15 cellular contexts compared by ENCODE assay signal in the genomic region with DNA sequence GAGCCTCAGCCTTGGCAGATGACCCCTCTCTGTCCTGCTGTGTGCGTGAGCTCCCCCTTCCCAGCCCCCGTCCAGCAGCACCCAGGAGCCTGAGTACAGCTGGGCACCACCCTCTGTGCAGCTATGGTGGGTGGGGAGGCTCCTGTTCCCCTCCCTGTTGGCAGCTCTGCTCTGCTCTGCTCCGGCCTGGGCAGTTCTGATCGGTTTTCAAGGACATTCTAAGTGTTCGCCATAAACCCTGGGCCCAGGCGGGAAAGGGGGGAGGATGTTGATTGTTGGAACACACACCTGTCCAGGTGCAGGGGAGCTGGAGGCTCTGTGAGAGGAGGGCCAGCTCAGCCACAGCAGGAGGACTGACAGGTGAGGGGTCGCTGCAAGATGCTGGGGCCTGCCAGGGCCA. TPM values are rescaled to one million over a fixed set of nuclear protein-coding genes. Genes with fewer than 3 reads are reported as not detected.
DNase-seq lines count a peak whose midpoint lies in the region; ATAC-seq, FAIRE-seq and TF ChIP-seq lines count a peak whose summit lies in the region.
"Had no signal": no experiment of that assay in that cellular context is flagged by ENCODE, and none has a peak within 500 bp of the region (broad histone marks: within the 10 kb centered on the region; RNA-seq: fewer than 3 reads in every experiment).

A gene (plus strand): TSS at position 262 of the 400 bp plus-strand sequence. CDS start 711 bp downstream, outside the sequence.

- POLR2A ChIA-PET in HepG2 (lab: Yijun Ruan, JAX) = interaction anchor here (0.6 kb wide), 1 partner anchor 227 kb away, joined by 3 read pairs; no protein-coding TSS in a partner anchor

- WGBS in HepG2 (ENCODE audit: low lambda C conversion rate) = 8% methylated on average over 5 of the region's 7 CpGs
- WGBS in right lobe of liver (ENCODE audit: insufficient coverage, low coverage, low lambda C conversion rate, missing lambda C conversion rate) = 49% methylated on average over 6 of the region's 7 CpGs

- no peak within 1 kb of the TSS for H3K4me3 ChIP-seq in HepG2 (replicated peaks in 1 of 3; ENCODE audit: insufficient read depth in 1 of 3, low read depth in 2 of 3, low read length in 3 of 3)
- H3K4me3 ChIP-seq in right lobe of liver = no peak within 1 kb of the TSS
- no peak within 1 kb of the TSS for H3K4me3 ChIP-seq in mucosa of descending colon
- no peak within 1 kb of the TSS for H3K4me3 ChIP-seq in upper lobe of right lung
- no peak within 1 kb of the TSS for H3K4me3 ChIP-seq in coronary artery

- H3K4me1 ChIP-seq in HepG2 (ENCODE audit: insufficient read depth, low read length) = peaks cover 9% of the 10 kb centered on the region
- H3K4me1 ChIP-seq in right lobe of liver = no peaks in the 10 kb centered on the region
- H3K4me1 ChIP-seq in mucosa of descending colon (ENCODE audit: low read depth) = no peaks in the 10 kb centered on the region
- peaks cover 1% of the 10 kb centered on the region for H3K4me1 ChIP-seq in upper lobe of right lung

- no peak for TF ChIP-seq EP300 in HepG2 (IDR thresholded peaks at IDR 0.05; ENCODE audit: low read depth in 2 of 2, low read length in 2 of 2)
- TF ChIP-seq EP300 in HepG2 (CRISPR knock-in tag; IDR thresholded peaks at IDR 0.05; ENCODE audit: borderline replicate concordance) = no peak

- TF ChIP-seq CTCF in HepG2 (CRISPR knock-in tag; IDR thresholded peaks at IDR 0.05) = no peak
- TF ChIP-seq CTCF in right lobe of liver (IDR thresholded peaks at IDR 0.05) = no peak
- no peak for TF ChIP-seq CTCF in mucosa of descending colon (IDR thresholded peaks at IDR 0.05)
- TF ChIP-seq CTCF in upper lobe of right lung (IDR thresholded peaks at IDR 0.05) = no peak
- no peak for TF ChIP-seq CTCF in GM13976 (IDR thresholded peaks at IDR 0.05; ENCODE audit: borderline replicate concordance, control extremely low read depth, extremely low read depth, insufficient read depth, missing control alignments)
- TF ChIP-seq CTCF in coronary artery (IDR thresholded peaks at IDR 0.05) = no peak

- H3K36me3 ChIP-seq in HepG2 (replicated peaks in 1 of 2; ENCODE audit: control insufficient read depth in 1 of 2, insufficient read depth in 2 of 2, low read length in 2 of 2) (no peaks in the 10 kb centered on the region), right lobe of liver (no peaks in the 10 kb centered on the region), mucosa of descending colon (ENCODE audit: low read depth) (no peaks in the 10 kb centered on the region), upper lobe of right lung (no peaks in the 10 kb centered on the region)

- TF ChIP-seq POLR2A in HepG2 (IDR thresholded peaks at IDR 0.05; ENCODE audit: insufficient read depth in 1 of 2, low read depth in 2 of 2, low read length in 2 of 2) (no peak), right lobe of liver (IDR thresholded peaks at IDR 0.05) (no peak)

- CTCF ChIA-PET in HepG2 (lab: Yijun Ruan, JAX; ENCODE audit: low intra/inter-chr PET ratio, low total read pairs) = no interaction called here

- ATAC-seq in HepG2 (peak; percentile 7; the same call in 1 of the 3 replicates), right lobe of liver (no peak), mucosa of descending colon (peak; percentile 71), upper lobe of right lung (peak; percentile 47)

- no peak within 1 kb of the TSS for H3K4me2 ChIP-seq in HepG2 (ENCODE audit: low read depth, low read length)

- H2AFZ ChIP-seq in HepG2 (ENCODE audit: low read length) = no peak within 1 kb of the TSS

- intact Hi-C loops in HepG2 (cut with micrococcal nuclease; ENCODE audit: unreplicated experiment) (no loop called here), right lobe of liver (cut with DNase I) (no loop called here), mucosa of descending colon (cut with DNase I, micrococcal nuclease) (no loop called here), upper lobe of right lung (cut with DNase I) (no loop called here)

- no peak within 1 kb of the TSS for H3K27ac ChIP-seq in HepG2 (ENCODE audit: extremely low read length, insufficient read depth, low read length)
- H3K27ac ChIP-seq in right lobe of liver = no peak within 1 kb of the TSS
- no peak within 1 kb of the TSS for H3K27ac ChIP-seq in upper lobe of right lung
- H3K27ac ChIP-seq in coronary artery = no peak within 1 kb of the TSS

- H3K9me3 ChIP-seq in HepG2 (ENCODE audit: low read length) = no peaks in the 10 kb centered on the region
- no peaks in the 10 kb centered on the region for H3K9me3 ChIP-seq in right lobe of liver
- no peaks in the 10 kb centered on the region for H3K9me3 ChIP-seq in mucosa of descending colon
- no peaks in the 10 kb centered on the region for H3K9me3 ChIP-seq in upper lobe of right lung

- DNase-seq in HepG2 (ENCODE audit: low spot score) (no peak), right lobe of liver (no peak), NCI-H510A (lab: John Stamatoyannopoulos, UW) (peak; percentile 99), mucosa of descending colon (peak in 2 of 3 donors; percentile 59 to 66), upper lobe of right lung (no peak), ureter (ENCODE audit: low spot score) (no peak), GM13976 (ENCODE audit: low spot score) (no peak), coronary artery (ENCODE audit: low spot score) (no peak)
- DNase-seq: CD8-positive, alpha-beta memory T cell; DMS 273 treated with DMSO at 0.1 percent for 48 hours; H7; MM.1S; NCI-H1105 treated with DMSO at 0.1 percent for 48 hours; NCI-H2171; NCI-H524 treated with DMSO at 0.1 percent for 48 hours had no signal

- no peaks in the 10 kb centered on the region for H4K20me1 ChIP-seq in HepG2 (ENCODE audit: insufficient read depth, low read length)

- no TSS peak for BruUV-seq in HepG2 (replicated peaks; lab: Mats Ljungman, UMichigan)

- in situ Hi-C loops in HepG2 (cut with HindIII; ENCODE audit: extremely low pct_ligation_motif_present, low pct_unique_long_range_greater_than_20kb) = no loop called here
- in situ Hi-C loops in GM13976 (cut with MboI; ENCODE audit: low sequenced_read_pairs, unreplicated experiment) = no loop called here

- TF ChIP-seq RAD21 in HepG2 (CRISPR knock-in tag; IDR thresholded peaks at IDR 0.05) = no peak

- H3K27me3 ChIP-seq in HepG2 (ENCODE audit: control insufficient read depth in 1 of 2, insufficient read depth in 2 of 2, low read length in 2 of 2) (peaks cover 12 to 37% of the 10 kb centered on the region in 2 experiments), right lobe of liver (no peaks in the 10 kb centered on the region), upper lobe of right lung (no peaks in the 10 kb centered on the region)

- H3K79me2 ChIP-seq in HepG2 (ENCODE audit: insufficient read depth, low read length) = no peaks in the 10 kb centered on the region

- H3K9ac ChIP-seq in HepG2 (ENCODE audit: insufficient read depth, low read depth, low read length) = no peak within 1 kb of the TSS

- FAIRE-seq in HepG2 (lab: Jason Lieb, UNC) = no peak

TF ChIP-seq in HepG2, 621 proteins besides CTCF, POLR2A, EP300 and RAD21:
- TF ChIP-seq ZNF557 (CRISPR knock-in tag; IDR thresholded peaks at IDR 0.05) (no peak), EEA1 (CRISPR knock-in tag; IDR thresholded peaks at IDR 0.05; ENCODE audit: borderline replicate concordance) (no peak)
- TF ChIP-seq, protein P1, sequence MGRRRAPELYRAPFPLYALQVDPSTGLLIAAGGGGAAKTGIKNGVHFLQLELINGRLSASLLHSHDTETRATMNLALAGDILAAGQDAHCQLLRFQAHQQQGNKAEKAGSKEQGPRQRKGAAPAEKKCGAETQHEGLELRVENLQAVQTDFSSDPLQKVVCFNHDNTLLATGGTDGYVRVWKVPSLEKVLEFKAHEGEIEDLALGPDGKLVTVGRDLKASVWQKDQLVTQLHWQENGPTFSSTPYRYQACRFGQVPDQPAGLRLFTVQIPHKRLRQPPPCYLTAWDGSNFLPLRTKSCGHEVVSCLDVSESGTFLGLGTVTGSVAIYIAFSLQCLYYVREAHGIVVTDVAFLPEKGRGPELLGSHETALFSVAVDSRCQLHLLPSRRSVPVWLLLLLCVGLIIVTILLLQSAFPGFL (CRISPR knock-in tag; IDR thresholded peaks at IDR 0.05) = no peak

RNA-seq across cellular contexts. Expression of the gene that starts here (rescaled TPM):
- total RNA-seq in HepG2 (2016; rRNA removed; fragmentation: Illumina TruSeq; extraction: Trizol) (not detected in 2 replicates), right lobe of liver (not detected), mucosa of descending colon (1 to 10 TPM in 1 of 3 donors, not detected in 2; 1.2 TPM), upper lobe of right lung (0.35 TPM), ureter (0.65 TPM)
- not detected in 2 replicates for total RNA-seq in HepG2 (2016; cell fraction: cytosol; rRNA removed; fragmentation: Illumina TruSeq; extraction: Trizol; ENCODE audit: low read depth)
- not detected in 2 replicates for total RNA-seq in HepG2 (2016; cell fraction: insoluble cytoplasmic fraction; rRNA removed; fragmentation: Illumina TruSeq; extraction: Trizol)
- total RNA-seq in HepG2 (2016; cell fraction: membrane; rRNA removed; fragmentation: Illumina TruSeq; extraction: Trizol) = not detected in 2 replicates
- not detected in 2 replicates for total RNA-seq in HepG2 (2016; cell fraction: nucleus; rRNA removed; fragmentation: Illumina TruSeq; extraction: Trizol)
- polyA plus RNA-seq in HepG2 (2011; rRNA removed) = 0.04 TPM in 1 of 2 replicates, not detected in the other
- not detected in 2 replicates for polyA plus RNA-seq in HepG2 (2011; cell fraction: cytosol; rRNA removed)
- polyA plus RNA-seq in HepG2 (2011; cell fraction: nucleus; rRNA removed) = 0.09 and 0.13 TPM in 2 replicates
- 0.08 TPM in 1 of 2 replicates, not detected in the other for polyA plus RNA-seq in HepG2 (2012)
- not detected in 2 replicates for polyA plus RNA-seq in HepG2 (2016; cell fraction: cytosol; fragmentation: Illumina TruSeq; extraction: Trizol; ENCODE audit: low read depth)
- polyA plus RNA-seq in HepG2 (2016; cell fraction: insoluble cytoplasmic fraction; fragmentation: Illumina TruSeq; extraction: Trizol; ENCODE audit: low read depth) = not detected in 2 replicates
- not detected in 2 replicates for polyA plus RNA-seq in HepG2 (2016; cell fraction: membrane; fragmentation: Illumina TruSeq; extraction: Trizol; ENCODE audit: low read depth)
- not detected in 2 replicates for polyA plus RNA-seq in HepG2 (2016; cell fraction: nucleus; fragmentation: Illumina TruSeq; extraction: Trizol; ENCODE audit: insufficient read depth, low read depth)
- not detected in 2 replicates for polyA minus RNA-seq in HepG2 (2011; rRNA and poly(A)+ RNA removed; ENCODE audit: low replicate concordance)
- not detected in 2 replicates for polyA minus RNA-seq in HepG2 (2011; cell fraction: cytosol; rRNA and poly(A)+ RNA removed)
- not detected in 2 replicates for polyA minus RNA-seq in HepG2 (2011; cell fraction: nucleus; rRNA and poly(A)+ RNA removed)
- total RNA-seq: CD8-positive, alpha-beta memory T cell had no signal
- polyA plus RNA-seq: CD8-positive, alpha-beta memory T cell had no signal

Comparison
In these comparisons a context has a peak if more than half of its experiments do, and no peak if none do; other contexts are left out.
1. Peak in ATAC-seq in HepG2; RNA of the gene not detected or under 1 TPM.
2. Peak in ATAC-seq in upper lobe of right lung; RNA of the gene not detected or under 1 TPM.
3. DNase-seq: peak in NCI-H510A (single experiment) and mucosa of descending colon (2 of 3); none in HepG2 (single experiment), right lobe of liver (0 of 3), upper lobe of right lung (single experiment), ureter (single experiment), GM13976 (single experiment) and coronary artery (single experiment).